ENCODE assay signal across 14 cellular contexts in the genomic region with DNA sequence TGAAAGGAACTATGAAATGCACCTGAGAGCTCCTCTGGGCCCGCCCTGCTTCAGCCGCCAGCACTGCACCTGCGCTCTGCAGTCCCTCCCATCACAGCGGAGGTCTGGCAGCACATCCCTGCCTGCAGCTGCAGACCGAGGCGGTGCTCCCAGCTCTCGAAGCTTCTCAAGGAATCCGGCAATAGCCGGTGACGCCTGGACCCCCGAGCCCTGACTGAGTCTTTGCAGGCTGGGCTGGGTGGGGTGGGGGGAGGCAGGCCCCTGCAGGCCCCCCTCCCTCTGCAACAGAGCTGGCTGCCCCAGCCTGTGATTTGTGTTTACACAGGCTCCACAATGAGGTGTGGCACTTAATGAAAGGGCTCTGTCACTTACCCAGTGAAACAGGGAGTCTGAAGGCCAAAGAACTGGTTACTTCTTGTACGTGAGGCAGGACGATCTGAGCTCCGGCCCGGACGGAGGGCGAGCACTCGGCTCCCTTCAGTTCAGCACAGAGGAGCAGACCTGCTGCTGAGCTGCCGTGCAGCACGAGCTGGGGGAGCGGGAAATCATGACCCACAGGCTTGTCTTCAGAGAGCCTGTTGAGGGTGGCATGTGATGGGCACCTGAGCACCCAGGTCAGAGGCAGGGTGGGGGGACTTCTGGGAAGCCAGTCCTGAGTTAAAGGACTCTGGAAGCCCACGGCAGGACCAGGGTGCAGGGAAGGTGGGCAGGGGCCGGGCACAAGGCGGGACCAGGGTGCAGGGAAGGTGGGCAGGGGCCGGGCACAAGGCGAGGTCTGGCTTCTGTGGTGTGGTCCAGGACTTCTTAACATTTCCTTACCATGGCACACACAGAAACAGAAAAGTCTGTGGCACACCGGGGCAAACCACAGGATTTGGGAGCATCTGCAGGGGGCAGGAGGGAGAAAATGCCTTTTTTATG.
DNase-seq lines count a peak whose midpoint lies in the region; ATAC-seq, FAIRE-seq and TF ChIP-seq lines count a peak whose summit lies in the region.
"Had no signal": no experiment of that assay in that cellular context is flagged by ENCODE, and none has a peak within 500 bp of the region (broad histone marks: within the 10 kb centered on the region; RNA-seq: fewer than 3 reads in every experiment).

No MANE protein-coding gene starts in this region.

- CTCF ChIA-PET in HepG2 (lab: Yijun Ruan, JAX; ENCODE audit: low intra/inter-chr PET ratio, low total read pairs): no interaction called here

- H3K4me3 ChIP-seq in HepG2 (replicated peaks in 1 of 3; ENCODE audit: insufficient read depth in 1 of 3, low read depth in 2 of 3, low read length in 3 of 3): no peak overlapping the region
- no peak overlapping the region for H3K4me3 ChIP-seq in right lobe of liver
- H3K4me3 ChIP-seq in left lung: no peak overlapping the region
- H3K4me3 ChIP-seq: A549, smooth muscle cell had no signal

- WGBS in HepG2 (ENCODE audit: low lambda C conversion rate): 37% methylated on average over 25 of the region's 27 CpGs
- 84% methylated on average over 17 of the region's 27 CpGs for WGBS in right lobe of liver (ENCODE audit: insufficient coverage, low coverage, low lambda C conversion rate, missing lambda C conversion rate)

- FAIRE-seq in HepG2 (lab: Jason Lieb, UNC): no peak
- FAIRE-seq in GM12892 (lab: Jason Lieb, UNC): no peak
- FAIRE-seq: A549 had no signal

- H3K9ac ChIP-seq in HepG2 (ENCODE audit: insufficient read depth, low read depth, low read length): no peak overlapping the region

- H3K27ac ChIP-seq in HepG2 (ENCODE audit: extremely low read length, insufficient read depth, low read length) (no peak overlapping the region), right lobe of liver (no peak overlapping the region), left lung (no peak overlapping the region)
- H3K27ac ChIP-seq: A549 had no signal

- no peaks in the 10 kb centered on the region for H4K20me1 ChIP-seq in HepG2 (ENCODE audit: insufficient read depth, low read length)

- ATAC-seq in HepG2: peak; percentile 56
- no peak for ATAC-seq in right lobe of liver
- ATAC-seq in left lung: peak; percentile 93
- no peak for ATAC-seq in GM21367 (IDR thresholded peaks at IDR 0.05; ENCODE audit: unreplicated experiment)

- no peak overlapping the region for H2AFZ ChIP-seq in HepG2 (ENCODE audit: low read length)

- in situ Hi-C loops in HepG2 (cut with HindIII; ENCODE audit: extremely low pct_ligation_motif_present, low pct_unique_long_range_greater_than_20kb): no loop called here

- TF ChIP-seq RAD21 in HepG2 (CRISPR knock-in tag; IDR thresholded peaks at IDR 0.05): no peak

- POLR2A ChIA-PET in HepG2 (lab: Yijun Ruan, JAX): no interaction called here

- H3K4me2 ChIP-seq in HepG2 (ENCODE audit: low read depth, low read length): no peak overlapping the region; the same call in 1 of the 2 replicates
- H3K4me2 ChIP-seq: A549, smooth muscle cell had no signal

- TF ChIP-seq CTCF in HepG2 (CRISPR knock-in tag; IDR thresholded peaks at IDR 0.05): no peak
- TF ChIP-seq CTCF in right lobe of liver (IDR thresholded peaks at IDR 0.05): no peak
- TF ChIP-seq CTCF in left lung (IDR thresholded peaks at IDR 0.05): no peak

- H3K36me3 ChIP-seq in HepG2 (replicated peaks in 1 of 2; ENCODE audit: control insufficient read depth in 1 of 2, insufficient read depth in 2 of 2, low read length in 2 of 2): no peaks in the 10 kb centered on the region; a peak in 1 of 5 replicates
- H3K36me3 ChIP-seq in right lobe of liver: no peaks in the 10 kb centered on the region
- no peaks in the 10 kb centered on the region for H3K36me3 ChIP-seq in left lung

- H3K27me3 ChIP-seq in HepG2 (ENCODE audit: control insufficient read depth in 1 of 2, insufficient read depth in 2 of 2, low read length in 2 of 2) (peaks cover 0 to 5% of the 10 kb centered on the region in 2 experiments; a peak in 2 of 5 replicates), right lobe of liver (no peaks in the 10 kb centered on the region), left lung (no peaks in the 10 kb centered on the region)

- H3K9me3 ChIP-seq in HepG2 (ENCODE audit: low read length): no peaks in the 10 kb centered on the region
- no peaks in the 10 kb centered on the region for H3K9me3 ChIP-seq in right lobe of liver
- no peaks in the 10 kb centered on the region for H3K9me3 ChIP-seq in left lung
- H3K9me3 ChIP-seq: A549 had no signal

- DNase-seq in HepG2 (ENCODE audit: low spot score) (no peak), right lobe of liver (no peak), NCI-H526 treated with DMSO at 0.1 percent for 48 hours (lab: John Stamatoyannopoulos, UW) (peak; percentile 41), left lung (no peak), HK-2 (ENCODE audit: unreplicated experiment) (no peak), GM12892 (ENCODE audit: insufficient read length) (no peak), middle frontal gyrus (ENCODE audit: extremely low spot score, low spot score) (no peak)
- DNase-seq: activated naive CD4-positive, alpha-beta T cell; HCEC 1CT; occipital lobe; Right ventricle myocardium superior had no signal

- no peak for TF ChIP-seq POLR2A in HepG2 (IDR thresholded peaks at IDR 0.05; ENCODE audit: insufficient read depth in 1 of 2, low read depth in 2 of 2, low read length in 2 of 2)
- TF ChIP-seq POLR2A in right lobe of liver (IDR thresholded peaks at IDR 0.05): no peak
- no peak for TF ChIP-seq POLR2A in GM12892 (IDR thresholded peaks at IDR 0.05; ENCODE audit: low read depth, low read length)

- no peaks in the 10 kb centered on the region for H3K4me1 ChIP-seq in HepG2 (ENCODE audit: insufficient read depth, low read length)
- no peaks in the 10 kb centered on the region for H3K4me1 ChIP-seq in right lobe of liver
- no peaks in the 10 kb centered on the region for H3K4me1 ChIP-seq in left lung
- H3K4me1 ChIP-seq: A549 had no signal

- no TSS peak for BruUV-seq in HepG2 (replicated peaks; lab: Mats Ljungman, UMichigan)

- H3K79me2 ChIP-seq in HepG2 (ENCODE audit: insufficient read depth, low read length): no peaks in the 10 kb centered on the region

- no peak for TF ChIP-seq EP300 in HepG2 (IDR thresholded peaks at IDR 0.05; ENCODE audit: low read depth in 2 of 2, low read length in 2 of 2)
- TF ChIP-seq EP300 in HepG2 (CRISPR knock-in tag; IDR thresholded peaks at IDR 0.05; ENCODE audit: borderline replicate concordance): no peak

- intact Hi-C loops in HepG2 (cut with micrococcal nuclease; ENCODE audit: unreplicated experiment) (no loop called here), right lobe of liver (cut with DNase I) (no loop called here), left lung (cut with DNase I) (no loop called here)

TF ChIP-seq in HepG2, 621 proteins besides CTCF, POLR2A, EP300 and RAD21 (continues in another document):
- TF ChIP-seq PATZ1 (CRISPR knock-in tag; IDR thresholded peaks at IDR 0.05) (0 out of 2 replicates have a peak, but pooled peaks have one; percentile 22), SSRP1 (CRISPR knock-in tag; IDR thresholded peaks at IDR 0.05) (no peak), ZNF530 (CRISPR knock-in tag; IDR thresholded peaks at IDR 0.05; ENCODE audit: low read depth) (no peak), TEAD2 (CRISPR knock-in tag; IDR thresholded peaks at IDR 0.05) (no peak), ZNF468 (CRISPR knock-in tag; IDR thresholded peaks at IDR 0.05) (no peak), ARID4A (CRISPR knock-in tag; IDR thresholded peaks at IDR 0.05; ENCODE audit: borderline replicate concordance) (no peak)

Comparison
In these comparisons a context has a peak if more than half of its experiments do, and no peak if none do; other contexts are left out.
1. ATAC-seq: peak in HepG2 (single experiment) and left lung (single experiment); none in right lobe of liver (0 of 4) and GM21367 (single experiment).